20 cellular contexts compared by ENCODE assay signal in genomic region chr17:55652825-55653224, GRCh38.
DNase-seq lines count a peak whose midpoint lies in the region; ATAC-seq, FAIRE-seq and TF ChIP-seq lines count a peak whose summit lies in the region.
"Had no signal": no experiment of that assay in that cellular context is flagged by ENCODE, and none has a peak within 500 bp of the region (broad histone marks: within the 10 kb centered on the region; RNA-seq: fewer than 3 reads in every experiment).

No MANE protein-coding gene starts in this region.

- no peaks in the 10 kb centered on the region for H3K36me3 ChIP-seq in HCT116 (ENCODE audit: control insufficient read depth in 1 of 2, insufficient read depth in 2 of 2, low read length in 2 of 2)
- H3K36me3 ChIP-seq in PC-9 (ENCODE audit: low read depth), result no peaks in the 10 kb centered on the region
- H3K36me3 ChIP-seq in bronchial epithelial cell (ENCODE audit: control insufficient read depth, insufficient read depth, low read length), result no peaks in the 10 kb centered on the region
- H3K36me3 ChIP-seq: SJCRH30 had no signal

- ATAC-seq in HCT116, result peak; percentile 78
- no peak for ATAC-seq in GM18498 (IDR thresholded peaks at IDR 0.05; ENCODE audit: unreplicated experiment)
- ATAC-seq: T-helper 17 cell had no signal

- RAD21 ChIA-PET in HCT116 (lab: Charles Lee; ENCODE audit: low non-redundant PET in 1 of 2, low total read pairs in 2 of 2, uncharacterized antibody in 2 of 2, unreplicated experiment in 2 of 2), result no interaction called here

- no peak overlapping the region for H3K27ac Mint-ChIP-seq in progenitor cell of endocrine pancreas
- H3K27ac Mint-ChIP-seq: CD4-positive, CD25-positive, alpha-beta regulatory T cell; H9; T-helper 17 cell had no signal

- CTCF ChIA-PET in HCT116 (lab: Charles Lee), result interaction anchor here (0.7 to 1.3 kb wide), 2 partner anchors 11 to 65 kb away, joined by 3 to 4 read pairs; no protein-coding TSS in a partner anchor
- CTCF ChIA-PET in PC-9 (lab: Charles Lee), result no interaction called here

- H3K27ac ChIP-seq in HCT116 (ENCODE audit: low read depth, low read length), result no peak overlapping the region
- no peak overlapping the region for H3K27ac ChIP-seq in PC-9
- H3K27ac ChIP-seq: SJCRH30 had no signal

- no peaks in the 10 kb centered on the region for H3K9me3 Mint-ChIP-seq in progenitor cell of endocrine pancreas (ENCODE audit: low read depth)
- H3K9me3 Mint-ChIP-seq: H9 had no signal

- H2AFZ ChIP-seq in HCT116 (ENCODE audit: low read depth, low read length, poor library complexity, severe bottlenecking) (no peak overlapping the region), PC-9 (no peak overlapping the region)

- H3K9ac ChIP-seq in HCT116 (ENCODE audit: low read length), result no peak overlapping the region

- H3F3A ChIP-seq in PC-9 (ENCODE audit: insufficient read depth, low read depth), result no peaks in the 10 kb centered on the region

- TF ChIP-seq POLR2A in HCT116 (IDR thresholded peaks at IDR 0.05; ENCODE audit: borderline replicate concordance, extremely low read depth, insufficient read depth, insufficient read length), result no peak

- TF ChIP-seq RAD21 in HCT116 (IDR thresholded peaks at IDR 0.05; ENCODE audit: low read depth), result 0 out of 2 replicates have a peak, but pooled peaks have one; percentile 10

- H3K9me2 ChIP-seq in HCT116 (ENCODE audit: insufficient read depth), result no peaks in the 10 kb centered on the region
- no peaks in the 10 kb centered on the region for H3K9me2 ChIP-seq in PC-9 (ENCODE audit: insufficient read depth)

- POLR2A ChIA-PET in HCT116 (lab: Charles Lee) (no interaction called here), PC-9 (lab: Charles Lee; ENCODE audit: unreplicated experiment) (no interaction called here)

- DNase-seq in ELR (ENCODE audit: low read depth), result peak; percentile 9
- no peak for DNase-seq in HCT116 (ENCODE audit: low read depth, low spot score)
- no peak for DNase-seq in PC-9
- peak; percentile 49 for DNase-seq in bronchial epithelial cell (ENCODE audit: low read depth)
- no peak for DNase-seq in DMS153 (lab: John Stamatoyannopoulos, UW)
- DNase-seq in activated T-cell treated with anti-CD3 and anti-CD28 coated beads, Interleukin-2, amount 50 U/mL, for 1 hour, result no peak
- no peak for DNase-seq in progenitor cell of endocrine pancreas (ENCODE audit: low spot score, unreplicated experiment)
- DNase-seq: CD4-positive, CD25-positive, alpha-beta regulatory T cell; GDM1; H9; NCI-H1092; NCI-H1436 treated with DMSO at 0.1 percent for 48 hours; NCI-H2029; NCI-H2227 treated with DMSO at 0.1 percent for 48 hours; NCI-H510A; SJCRH30; SW 1271; T-helper 17 cell had no signal

- H3K4me3 Mint-ChIP-seq in progenitor cell of endocrine pancreas (ENCODE audit: low read depth), result no peak overlapping the region
- H3K4me3 Mint-ChIP-seq: CD4-positive, CD25-positive, alpha-beta regulatory T cell; H9; T-helper 17 cell had no signal

- intact Hi-C loops in HCT116 (cut with micrococcal nuclease), result no loop called here
- intact Hi-C loops in PC-9 (cut with micrococcal nuclease; ENCODE audit: unreplicated experiment), result no loop called here

- H3K4me1 ChIP-seq in HCT116 (ENCODE audit: control insufficient read depth in 1 of 2, insufficient read depth in 2 of 2, low read length in 2 of 2) (no peaks in the 10 kb centered on the region), PC-9 (replicated peaks; ENCODE audit: insufficient read depth) (no peaks in the 10 kb centered on the region)
- H3K4me1 ChIP-seq: SJCRH30 had no signal

- H3K9me3 ChIP-seq in HCT116 (ENCODE audit: control insufficient read depth in 1 of 2, insufficient read depth in 1 of 2, low read depth in 1 of 2, low read length in 2 of 2), result no peaks in the 10 kb centered on the region
- no peaks in the 10 kb centered on the region for H3K9me3 ChIP-seq in PC-9 (ENCODE audit: insufficient read depth, low read depth)
- H3K9me3 ChIP-seq: SJCRH30 had no signal

- BruUV-seq in HCT116 (replicated peaks; lab: Mats Ljungman, UMichigan) (no TSS peak), PC-9 (replicated peaks; lab: Mats Ljungman, UMichigan) (no TSS peak)

- H3K4me2 ChIP-seq in HCT116 (ENCODE audit: low read length), result no peak overlapping the region
- no peak overlapping the region for H3K4me2 ChIP-seq in PC-9

- H3K4me3 ChIP-seq in HCT116 (replicated peaks in 1 of 2; ENCODE audit: low read depth in 1 of 2, low read length in 2 of 2), result no peak overlapping the region
- H3K4me3 ChIP-seq in PC-9, result no peak overlapping the region
- no peak overlapping the region for H3K4me3 ChIP-seq in bronchial epithelial cell (ENCODE audit: low read depth, low read length)
- H3K4me3 ChIP-seq: SJCRH30 had no signal

- H4K20me1 ChIP-seq in HCT116 (ENCODE audit: insufficient read depth), result no peaks in the 10 kb centered on the region
- no peaks in the 10 kb centered on the region for H4K20me1 ChIP-seq in PC-9 (ENCODE audit: insufficient read depth)

- peaks cover 3% of the 10 kb centered on the region for H3K4me1 Mint-ChIP-seq in progenitor cell of endocrine pancreas (ENCODE audit: low read depth)

- no peaks in the 10 kb centered on the region for H3K36me3 Mint-ChIP-seq in progenitor cell of endocrine pancreas (ENCODE audit: insufficient read depth)
- H3K36me3 Mint-ChIP-seq: CD4-positive, CD25-positive, alpha-beta regulatory T cell had no signal

- peaks cover 9% of the 10 kb centered on the region for H3K27me3 Mint-ChIP-seq in progenitor cell of endocrine pancreas

- no peak for FAIRE-seq in bronchial epithelial cell (lab: Jason Lieb, UNC)
- FAIRE-seq: RCC 7860 had no signal

- H3K79me2 ChIP-seq in HCT116 (ENCODE audit: insufficient read depth, low read length), result no peaks in the 10 kb centered on the region
- H3K79me2 ChIP-seq in PC-9 (ENCODE audit: low read depth), result no peaks in the 10 kb centered on the region

- TF ChIP-seq CTCF in HCT116 (IDR thresholded peaks at IDR 0.05 in 2 of 3, conservative IDR thresholded peaks at IDR 0.05 in 1 of 3; ENCODE audit: borderline replicate concordance in 1 of 3, insufficient read depth in 1 of 3, low read depth in 2 of 3, low read length in 2 of 3) (peak in 2 of 3 experiments; percentile 43 to 48; a peak in 4 of 6 replicates), PC-9 (conservative IDR thresholded peaks at IDR 0.05) (peak; percentile 28; the same call in 1 of the 2 replicates), bronchial epithelial cell (IDR thresholded peaks at IDR 0.05; ENCODE audit: insufficient read depth, low read length, severe bottlenecking) (no peak), progenitor cell of endocrine pancreas (IDR thresholded peaks at IDR 0.05; ENCODE audit: unreplicated experiment) (no peak)

- peaks cover 72% of the 10 kb centered on the region for H3K27me3 ChIP-seq in HCT116 (ENCODE audit: insufficient read depth, low read length)
- H3K27me3 ChIP-seq in PC-9 (ENCODE audit: insufficient read depth, low read depth), result peaks cover 44% of the 10 kb centered on the region
- no peaks in the 10 kb centered on the region for H3K27me3 ChIP-seq in bronchial epithelial cell (ENCODE audit: control insufficient read depth, insufficient read depth, low read length)
- H3K27me3 ChIP-seq: SJCRH30 had no signal

TF ChIP-seq in HCT116, 20 proteins besides CTCF, POLR2A, EP300 and RAD21:
- TF ChIP-seq SIN3A (IDR thresholded peaks at IDR 0.05; ENCODE audit: low read depth) (no peak), ELF1 (IDR thresholded peaks at IDR 0.05; ENCODE audit: borderline replicate concordance, low read depth) (no peak), FOSL1 (IDR thresholded peaks at IDR 0.05; ENCODE audit: low read depth) (no peak), EGR1 (IDR thresholded peaks at IDR 0.05; ENCODE audit: low read depth) (no peak), ZFX (IDR thresholded peaks at IDR 0.05) (no peak), MAX (IDR thresholded peaks at IDR 0.05) (no peak), SP1 (IDR thresholded peaks at IDR 0.05; ENCODE audit: low read depth) (no peak), CEBPB (IDR thresholded peaks at IDR 0.05; ENCODE audit: low read depth) (no peak), POLR2AphosphoS5 (IDR thresholded peaks at IDR 0.05; ENCODE audit: low read depth, low read length) (no peak), EZH2 (IDR thresholded peaks at IDR 0.05) (no peak)

Comparison
In these comparisons a context has a peak if more than half of its experiments do, and no peak if none do; other contexts are left out.
1. DNase-seq: peak in ELR (single experiment) and bronchial epithelial cell (single experiment); none in HCT116 (single experiment), PC-9 (0 of 2), DMS153 (single experiment), activated T-cell treated with anti-CD3 and anti-CD28 coated beads, Interleukin-2, amount 50 U/mL, for 1 hour (single experiment) and progenitor cell of endocrine pancreas (single experiment).
2. CTCF ChIP-seq: peak in HCT116 (2 of 3) and PC-9 (single experiment); none in bronchial epithelial cell (single experiment) and progenitor cell of endocrine pancreas (single experiment).